8 cellular contexts compared by ENCODE assay signal in genomic region chr7:12389089-12389700, GRCh38. TPM values are rescaled to one million over a fixed set of nuclear protein-coding genes. Genes with fewer than 3 reads are reported as not detected.
A peak's percentile ranks its signal among the peaks of the same experiment; 100 is the strongest.
DNase-seq lines count a peak whose midpoint lies in the region; ATAC-seq, FAIRE-seq and TF ChIP-seq lines count a peak whose summit lies in the region.

No MANE protein-coding gene starts in this region.

- H2AFZ ChIP-seq in K562 (ENCODE audit: low read depth, low read length), result no peak overlapping the region

- WGBS in K562 (ENCODE audit: insufficient coverage, low coverage, missing lambda C conversion rate), result 67% methylated on average over 1 of the region's 1 CpG
- 78 to 95% methylated on average over 1 of the region's 1 CpG for WGBS in testis, 2 donors

- H3K79me2 ChIP-seq in K562 (ENCODE audit: control insufficient read depth, insufficient read depth, low read length), result peaks cover 89% of the 10 kb centered on the region

- intact Hi-C loops in K562 (cut with micrococcal nuclease), result loop anchor here (5.0 to 10.0 kb wide), 2 partner anchors 103 to 196 kb away; no protein-coding TSS in a partner anchor
- intact Hi-C loops in testis (cut with DNase I; ENCODE audit: low total_unique reads), result no loop called here

- BruUV-seq in K562 (replicated peaks; lab: Mats Ljungman, UMichigan), result no TSS peak

- in situ Hi-C loops in K562 (cut with MboI), result no loop called here

- peak; percentile 57 for ATAC-seq in K562

- DNase-seq in AG08396 (ENCODE audit: low spot score), result peak; percentile 30
- DNase-seq in HFF-Myc (ENCODE audit: extremely low read depth, low read depth), result peak; percentile 20
- peak; percentile 33 for DNase-seq in LNCaP clone FGC (ENCODE audit: low read depth)
- peak; percentile 77 for DNase-seq in RPMI8226
- peak; percentile 37 to 79 (median 54) for DNase-seq in K562 (ENCODE audit: extremely low read depth in 1 of 4, low spot score in 3 of 4)
- DNase-seq in kidney glomerular epithelial cell (lab: John Stamatoyannopoulos, UW), result peak; percentile 12
- DNase-seq in testis, result peak; percentile 62

- TF ChIP-seq CTCF in GM12872 (IDR thresholded peaks at IDR 0.05; ENCODE audit: insufficient read depth, low read depth, low read length), result peak; percentile 84
- TF ChIP-seq CTCF in HFF-Myc (IDR thresholded peaks at IDR 0.05; ENCODE audit: low read depth, low read length, missing control alignments), result peak; percentile 83
- TF ChIP-seq CTCF in LNCaP clone FGC (IDR thresholded peaks at IDR 0.05; ENCODE audit: control insufficient read depth, extremely low read depth, insufficient read depth), result peak; percentile 80
- TF ChIP-seq CTCF in K562 (IDR thresholded peaks at IDR 0.05 in 2 of 3, conservative IDR thresholded peaks at IDR 0.05 in 1 of 3; ENCODE audit: insufficient read depth in 2 of 3, low read depth in 1 of 3, low read length in 3 of 3), result peak; percentile 67 to 95 (median 76)
- TF ChIP-seq CTCF in testis (IDR thresholded peaks at IDR 0.05), result peak in 2 of 3 experiments; percentile 41 to 60

- H3K9me3 ChIP-seq in K562 (replicated peaks; ENCODE audit: control insufficient read depth, insufficient read depth, low read depth, low read length) (no peaks in the 10 kb centered on the region; the same call in 1 of the 2 replicates), testis (no peaks in the 10 kb centered on the region)

- H3K27ac ChIP-seq in K562 (ENCODE audit: extremely low read depth, low read depth, low read length) (no peak overlapping the region), testis (no peak overlapping the region)

- no peaks in the 10 kb centered on the region for H3K9me1 ChIP-seq in K562 (ENCODE audit: control insufficient read depth, insufficient read depth, low read length)

- no peak for TF ChIP-seq EP300 in K562 (IDR thresholded peaks at IDR 0.05; ENCODE audit: low read length)

- no peaks in the 10 kb centered on the region for H4K20me1 ChIP-seq in K562 (replicated peaks; ENCODE audit: control insufficient read depth, insufficient read depth, low read length)

- no peak overlapping the region; the same call in 1 of the 2 replicates for H3K4me2 ChIP-seq in K562 (ENCODE audit: insufficient read depth, low read length)

- CTCF ChIA-PET in K562 (lab: Yijun Ruan, JAX; ENCODE audit: low intra/inter-chr PET ratio), result interaction anchor here (0.8 to 1.2 kb wide), 2 partner anchors 101 to 108 kb away, joined by 3 to 4 read pairs; no protein-coding TSS in a partner anchor

- no peak overlapping the region for H3K9ac ChIP-seq in K562 (ENCODE audit: insufficient read depth in 1 of 2, low read depth in 2 of 2, low read length in 2 of 2)

- TF ChIP-seq RAD21 in K562 (CRISPR knock-in tag; conservative IDR thresholded peaks at IDR 0.05 in 1 of 2, IDR thresholded peaks at IDR 0.05 in 1 of 2), result peak in 1 of 2 experiments; percentile 52; a peak in 2 of 4 replicates

- no peak for TF ChIP-seq POLR2A in K562 (conservative IDR thresholded peaks at IDR 0.05)
- no peak for TF ChIP-seq POLR2A in testis (IDR thresholded peaks at IDR 0.05)

- no peaks in the 10 kb centered on the region for H3K27me3 ChIP-seq in K562 (ENCODE audit: control insufficient read depth in 2 of 2, insufficient read depth in 2 of 2, low read length in 2 of 2)
- no peaks in the 10 kb centered on the region for H3K27me3 ChIP-seq in testis

- H3K4me1 ChIP-seq in K562 (replicated peaks in 1 of 2; ENCODE audit: control insufficient read depth in 2 of 2, insufficient read depth in 2 of 2, low read length in 2 of 2), result peaks cover 8 to 37% of the 10 kb centered on the region in 2 experiments
- no peaks in the 10 kb centered on the region for H3K4me1 ChIP-seq in testis

- FAIRE-seq in K562 (lab: Jason Lieb, UNC), result peak; percentile 59

- H3K4me3 ChIP-seq in HFF-Myc (replicated peaks; ENCODE audit: low read depth, low read length), result no peak overlapping the region
- no peak overlapping the region for H3K4me3 ChIP-seq in LNCaP clone FGC (ENCODE audit: low read depth, low read length)
- no peak overlapping the region for H3K4me3 ChIP-seq in K562
- H3K4me3 ChIP-seq in testis, result no peak overlapping the region

- H3K36me3 ChIP-seq in K562 (ENCODE audit: control insufficient read depth, insufficient read depth, low read length), result peaks cover 81% of the 10 kb centered on the region
- no peaks in the 10 kb centered on the region for H3K36me3 ChIP-seq in testis (ENCODE audit: low read depth, missing control alignments)

- POLR2A ChIA-PET in K562 (lab: Yijun Ruan, JAX), result no interaction called here

TF ChIP-seq in K562, 482 proteins besides CTCF, POLR2A, EP300 and RAD21 (continues in another document):
- TF ChIP-seq, protein P1, sequence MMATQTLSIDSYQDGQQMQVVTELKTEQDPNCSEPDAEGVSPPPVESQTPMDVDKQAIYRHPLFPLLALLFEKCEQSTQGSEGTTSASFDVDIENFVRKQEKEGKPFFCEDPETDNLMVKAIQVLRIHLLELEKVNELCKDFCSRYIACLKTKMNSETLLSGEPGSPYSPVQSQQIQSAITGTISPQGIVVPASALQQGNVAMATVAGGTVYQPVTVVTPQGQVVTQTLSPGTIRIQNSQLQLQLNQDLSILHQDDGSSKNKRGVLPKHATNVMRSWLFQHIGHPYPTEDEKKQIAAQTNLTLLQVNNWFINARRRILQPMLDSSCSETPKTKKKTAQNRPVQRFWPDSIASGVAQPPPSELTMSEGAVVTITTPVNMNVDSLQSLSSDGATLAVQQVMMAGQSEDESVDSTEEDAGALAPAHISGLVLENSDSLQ (IDR thresholded peaks at IDR 0.05), result peak; percentile 39; the same call in 1 of the 2 replicates
- peak; percentile 57 for TF ChIP-seq CEBPB (tag; IDR thresholded peaks at IDR 0.05)
- TF ChIP-seq, protein P2, sequence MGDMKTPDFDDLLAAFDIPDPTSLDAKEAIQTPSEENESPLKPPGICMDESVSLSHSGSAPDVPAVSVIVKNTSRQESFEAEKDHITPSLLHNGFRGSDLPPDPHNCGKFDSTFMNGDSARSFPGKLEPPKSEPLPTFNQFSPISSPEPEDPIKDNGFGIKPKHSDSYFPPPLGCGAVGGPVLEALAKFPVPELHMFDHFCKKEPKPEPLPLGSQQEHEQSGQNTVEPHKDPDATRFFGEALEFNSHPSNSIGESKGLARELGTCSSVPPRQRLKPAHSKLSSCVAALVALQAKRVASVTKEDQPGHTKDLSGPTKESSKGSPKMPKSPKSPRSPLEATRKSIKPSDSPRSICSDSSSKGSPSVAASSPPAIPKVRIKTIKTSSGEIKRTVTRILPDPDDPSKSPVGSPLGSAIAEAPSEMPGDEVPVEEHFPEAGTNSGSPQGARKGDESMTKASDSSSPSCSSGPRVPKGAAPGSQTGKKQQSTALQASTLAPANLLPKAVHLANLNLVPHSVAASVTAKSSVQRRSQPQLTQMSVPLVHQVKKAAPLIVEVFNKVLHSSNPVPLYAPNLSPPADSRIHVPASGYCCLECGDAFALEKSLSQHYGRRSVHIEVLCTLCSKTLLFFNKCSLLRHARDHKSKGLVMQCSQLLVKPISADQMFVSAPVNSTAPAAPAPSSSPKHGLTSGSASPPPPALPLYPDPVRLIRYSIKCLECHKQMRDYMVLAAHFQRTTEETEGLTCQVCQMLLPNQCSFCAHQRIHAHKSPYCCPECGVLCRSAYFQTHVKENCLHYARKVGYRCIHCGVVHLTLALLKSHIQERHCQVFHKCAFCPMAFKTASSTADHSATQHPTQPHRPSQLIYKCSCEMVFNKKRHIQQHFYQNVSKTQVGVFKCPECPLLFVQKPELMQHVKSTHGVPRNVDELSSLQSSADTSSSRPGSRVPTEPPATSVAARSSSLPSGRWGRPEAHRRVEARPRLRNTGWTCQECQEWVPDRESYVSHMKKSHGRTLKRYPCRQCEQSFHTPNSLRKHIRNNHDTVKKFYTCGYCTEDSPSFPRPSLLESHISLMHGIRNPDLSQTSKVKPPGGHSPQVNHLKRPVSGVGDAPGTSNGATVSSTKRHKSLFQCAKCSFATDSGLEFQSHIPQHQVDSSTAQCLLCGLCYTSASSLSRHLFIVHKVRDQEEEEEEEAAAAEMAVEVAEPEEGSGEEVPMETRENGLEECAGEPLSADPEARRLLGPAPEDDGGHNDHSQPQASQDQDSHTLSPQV (IDR thresholded peaks at IDR 0.05), result no peak
- no peak for TF ChIP-seq RB1 (IDR thresholded peaks at IDR 0.05; ENCODE audit: low read depth)
- TF ChIP-seq ASH1L (IDR thresholded peaks at IDR 0.05; ENCODE audit: borderline replicate concordance, low read depth, partially characterized antibody), result no peak
- TF ChIP-seq POU5F1 (IDR thresholded peaks at IDR 0.05; ENCODE audit: borderline replicate concordance, low read depth, low read length, partially characterized antibody), result no peak
- TF ChIP-seq FOXM1 (IDR thresholded peaks at IDR 0.05; ENCODE audit: low read depth), result peak; percentile 17; the same call in 1 of the 2 replicates
- TF ChIP-seq FOXM1 (CRISPR knock-in tag; IDR thresholded peaks at IDR 0.05; ENCODE audit: low read depth), result no peak
- no peak for TF ChIP-seq ZNF431 (CRISPR knock-in tag; IDR thresholded peaks at IDR 0.05)
- no peak for TF ChIP-seq HDAC8 (tag; IDR thresholded peaks at IDR 0.05)
- TF ChIP-seq CEBPG (CRISPR knock-in tag; IDR thresholded peaks at IDR 0.05), result 0 out of 2 replicates have a peak, but pooled peaks have one; percentile 27
- TF ChIP-seq CEBPG (tag; conservative IDR thresholded peaks at IDR 0.05 in 1 of 2, IDR thresholded peaks at IDR 0.05 in 1 of 2), result peak in 1 of 2 experiments; percentile 51; a peak in 1 of 4 replicates
- TF ChIP-seq POLR2AphosphoS5 (IDR thresholded peaks at IDR 0.05; ENCODE audit: control insufficient read depth, insufficient read depth, low read depth, low read length), result peak; percentile 38; the same call in 1 of the 2 replicates

RNA-seq across cellular contexts. Expression of gene VWDE, which starts 14.5 kb away (rescaled TPM):
- total RNA-seq in K562 (2011; cell fraction: chromatin; rRNA removed; ENCODE audit: low replicate concordance), result 232 and 720 TPM in 2 replicates
- total RNA-seq in K562 (2011; cell fraction: nucleolus; rRNA removed), result 107 and 158 TPM in 2 replicates
- 188 and 193 TPM in 2 replicates for total RNA-seq in K562 (2011; cell fraction: nucleoplasm; rRNA removed)
- total RNA-seq in K562 (2014; rRNA removed) (58.9 and 63.1 TPM in 2 replicates), K562 (2014; rRNA removed; fragmentation: Illumina TruSeq; extraction: Trizol) (125 and 149 TPM in 2 replicates), K562 (2015; rRNA removed; fragmentation: Illumina TruSeq; extraction: Trizol) (99.5 and 99.6 TPM in 2 replicates), K562 (2021) (89.3 and 92.6 TPM in 2 replicates), testis (1 to 10 TPM; 3.3 to 6.6 TPM)
- polyA plus RNA-seq in K562 (2011; rRNA removed) (154 and 162 TPM in 2 replicates), K562 (2014; fragmentation: Illumina TruSeq; extraction: Trizol) (88.5 and 95.2 TPM in 2 replicates), K562 (2014; fragmentation: Nextera tagmentation; extraction: Ambion mirVana) (10 to 100 TPM; 40.6 to 51.0 TPM), K562 (2014; rRNA removed) (89.6 and 116 TPM in 2 replicates), testis (ENCODE audit: insufficient read depth, low read depth, low replicate concordance) (0.45 TPM)
- polyA plus RNA-seq in K562 (2011; cell fraction: cytosol; rRNA removed), result 20.7 and 41.1 TPM in 2 replicates
- 473 and 611 TPM in 2 replicates for polyA plus RNA-seq in K562 (2011; cell fraction: nucleus; rRNA removed)
- 50.0 and 60.1 TPM in 2 replicates for polyA plus RNA-seq in K562 (2012)
- 192 and 222 TPM in 2 replicates for polyA minus RNA-seq in K562 (2011; rRNA and poly(A)+ RNA removed)
- 32.4 and 41.3 TPM in 2 replicates for polyA minus RNA-seq in K562 (2011; cell fraction: cytosol; rRNA and poly(A)+ RNA removed)
- 352 and 568 TPM in 2 replicates for polyA minus RNA-seq in K562 (2011; cell fraction: nucleus; rRNA and poly(A)+ RNA removed)

Comparison
In these comparisons a context has a peak if more than half of its experiments do, and no peak if none do; other contexts are left out.
1. DNase-seq: peak in every context shown above with its lines; median percentile 77 in RPMI8226; 62 in testis; 54 in K562; 33 in LNCaP clone FGC; 30 in AG08396; 20 in HFF-Myc; 12 in kidney glomerular epithelial cell.
2. RNA of gene VWDE, which starts 14.5 kb away (total RNA-seq): 58.9 to 720 TPM in K562; 3.3 to 6.6 TPM in testis; every median in the first group is over 4 times any median in the second.
3. Peak in every context shown above with its lines, with median percentiles within 50 percentile points of each other: CTCF ChIP-seq.